26 cellular contexts compared by ENCODE assay signal in genomic region chr5:96640696-96641095, GRCh38.
"Had no signal": no experiment of that assay in that cellular context is flagged by ENCODE, and none has a peak within 500 bp of the region (broad histone marks: within the 10 kb centered on the region; RNA-seq: fewer than 3 reads in every experiment).

No MANE protein-coding gene starts in this region.

- H3K4me3 ChIP-seq: colonic mucosa, gastrocnemius medialis, lung, psoas muscle, sigmoid colon, testis, tibial artery, upper lobe of right lung, uterus had no signal

- H3K36me3 ChIP-seq: colonic mucosa, gastrocnemius medialis, sigmoid colon, tibial artery, upper lobe of right lung, uterus had no signal

- H3K9me3 ChIP-seq: colonic mucosa, gastrocnemius medialis, psoas muscle, sigmoid colon, testis, tibial artery, upper lobe of right lung, uterus had no signal

- H3K27ac ChIP-seq: colonic mucosa, epithelial cell of prostate, gastrocnemius medialis, psoas muscle, sigmoid colon, testis, tibial artery, upper lobe of right lung, uterus had no signal

- DNase-seq: colonic mucosa; effector CD8-positive, alpha-beta T cell; endodermal cell; gastrocnemius medialis; head of caudate nucleus; kidney; midbrain; naive thymus-derived CD4-positive, alpha-beta T cell; nephron progenitor cell; nucleus accumbens; psoas muscle; right cardiac atrium; sigmoid colon; stimulated activated CD4-positive, alpha-beta T cell treated with anti-CD3 and anti-CD28 coated beads, Interleukin-2, amount 100 ng/mL, for 24 hours; stimulated activated CD4-positive, alpha-beta T cell treated with anti-CD3 and anti-CD28 coated beads, Interleukin-4, amount 100 ng/mL, for 4 hours; stimulated activated naive CD8-positive, alpha-beta T cell treated with anti-CD3 and anti-CD28 coated beads, Interleukin-15, Interleukin-2, amounts not matched to agents 100 U/mL and 50 U/mL, for 24 hours; substantia nigra; testis; tibial artery; upper lobe of right lung; uterus had no signal

- ATAC-seq: esophagus mucosa; gastrocnemius medialis; left lobe of liver; naive thymus-derived CD4-positive, alpha-beta T cell; psoas muscle; right cardiac atrium; stimulated activated memory B cell treated with anti-CD40 and anti-IgM and Interleukin-4, amounts not matched to agents 10 μg/mL and 1 μg/mL and 100 μg/mL, for 72 hours; stimulated activated naive CD8-positive, alpha-beta T cell treated with anti-CD3 and anti-CD28 coated beads, Interleukin-15, Interleukin-2, amounts not matched to agents 100 U/mL and 50 U/mL, for 24 hours; upper lobe of right lung had no signal

- H3K4me1 ChIP-seq: colonic mucosa, gastrocnemius medialis, psoas muscle, sigmoid colon, testis, tibial artery, upper lobe of right lung, uterus had no signal

- H3K27me3 ChIP-seq: colonic mucosa, gastrocnemius medialis, sigmoid colon, testis, tibial artery, upper lobe of right lung, uterus had no signal
